12 cellular contexts compared by ENCODE assay signal in genomic region chr10:89115876-89116627, GRCh38.
DNase-seq lines count a peak whose midpoint lies in the region; ATAC-seq and TF ChIP-seq lines count a peak whose summit lies in the region.
"Had no signal": no experiment of that assay in that cellular context is flagged by ENCODE, and none has a peak within 500 bp of the region (broad histone marks: within the 10 kb centered on the region; RNA-seq: fewer than 3 reads in every experiment).

No MANE protein-coding gene starts in this region.

- ATAC-seq in HG03280 (IDR thresholded peaks at IDR 0.05; ENCODE audit: unreplicated experiment) (no peak), HG03175 (IDR thresholded peaks at IDR 0.05; ENCODE audit: unreplicated experiment) (no peak)

- no peaks in the 10 kb centered on the region for H3K9me3 ChIP-seq in mammary epithelial cell (replicated peaks; ENCODE audit: insufficient read depth, low read length)
- H3K9me3 ChIP-seq in esophagus muscularis mucosa, result no peaks in the 10 kb centered on the region

- H3K4me3 ChIP-seq in mammary epithelial cell (replicated peaks in 1 of 3; ENCODE audit: insufficient read depth in 1 of 3, low read depth in 2 of 3, low read length in 3 of 3) (no peak overlapping the region), esophagus muscularis mucosa (no peak overlapping the region)
- H3K4me3 ChIP-seq: neural progenitor cell had no signal

- DNase-seq in CD1c-positive myeloid dendritic cell (ENCODE audit: extremely low spot score), result peak; percentile 63
- DNase-seq in KBM-7, result peak; percentile 60
- peak; percentile 80 for DNase-seq in mammary epithelial cell
- peak; percentile 90 for DNase-seq in kidney tubule cell (ENCODE audit: low spot score)
- DNase-seq in activated naive CD4-positive, alpha-beta T cell treated with Interleukin-2 at 50 U/mL for 16 hours, result no peak
- no peak for DNase-seq in esophagus muscularis mucosa (ENCODE audit: extremely low spot score)
- DNase-seq: COR-L47; NCI-H1092; stimulated activated CD4-positive, alpha-beta T cell treated with anti-CD3 and anti-CD28 coated beads, Interleukin-4, amount 100 ng/mL, for 24 hours had no signal

- peak overlapping the region; percentile 50 for H3K4me2 ChIP-seq in mammary epithelial cell (ENCODE audit: insufficient read depth, low read depth, low read length)
- H3K4me2 ChIP-seq: neural progenitor cell had no signal

- dilution Hi-C loops in mammary epithelial cell (cut with HindIII; ENCODE audit: low sequenced_read_pairs), result loop anchor here (5.0 kb wide), 1 partner anchor 71 kb away; no protein-coding TSS in a partner anchor

- no TSS peak for BruUV-seq in mammary epithelial cell (replicated peaks; lab: Mats Ljungman, UMichigan)

- H4K20me1 ChIP-seq in mammary epithelial cell (ENCODE audit: insufficient read depth, low read length), result no peaks in the 10 kb centered on the region

- no peak overlapping the region for H3K9ac ChIP-seq in mammary epithelial cell (ENCODE audit: insufficient read depth, low read length)
- H3K9ac ChIP-seq: neural progenitor cell had no signal

- peak overlapping the region; percentile 46 for H2AFZ ChIP-seq in mammary epithelial cell (ENCODE audit: low read depth, low read length)
- H2AFZ ChIP-seq: neural progenitor cell had no signal

- in situ Hi-C loops in KBM-7 (cut with MboI; ENCODE audit: low pct_unique_long_range_greater_than_20kb, low sequenced_read_pairs) (no loop called here), mammary epithelial cell (cut with MboI; ENCODE audit: low sequenced_read_pairs in 2 of 2) (no loop called here)

- peaks cover 32% of the 10 kb centered on the region for H3K4me1 ChIP-seq in mammary epithelial cell (ENCODE audit: insufficient read depth, low read length)
- peaks cover 0 to 3% (median 0%) of the 10 kb centered on the region in 4 donors for H3K4me1 ChIP-seq in esophagus muscularis mucosa
- H3K4me1 ChIP-seq: neural progenitor cell had no signal

- TF ChIP-seq CTCF in mammary epithelial cell (conservative IDR thresholded peaks at IDR 0.05 in 1 of 2, IDR thresholded peaks at IDR 0.05 in 1 of 2; ENCODE audit: extremely low read depth in 1 of 2, insufficient read depth in 1 of 2, low read depth in 1 of 2, low read length in 2 of 2) (no peak), esophagus muscularis mucosa (IDR thresholded peaks at IDR 0.05) (no peak)

- CTCF ChIA-PET in mammary epithelial cell (lab: Charles Lee; ENCODE audit: low non-redundant PET), result no interaction called here

- H3K36me3 ChIP-seq in mammary epithelial cell (ENCODE audit: insufficient read depth, low read length) (no peaks in the 10 kb centered on the region), esophagus muscularis mucosa (no peaks in the 10 kb centered on the region)
- H3K36me3 ChIP-seq: neural progenitor cell had no signal

- TF ChIP-seq POLR2A in esophagus muscularis mucosa (IDR thresholded peaks at IDR 0.05; ENCODE audit: low read depth), result no peak

- intact Hi-C loops in mammary epithelial cell (cut with micrococcal nuclease) (loop anchor here (5.0 kb wide), 1 partner anchor 84 kb away; no protein-coding TSS in a partner anchor), esophagus muscularis mucosa (cut with DNase I) (no loop called here)

- H3K27ac ChIP-seq in mammary epithelial cell (ENCODE audit: insufficient read depth, low read depth, low read length) (no peak overlapping the region), esophagus muscularis mucosa (replicated peaks in 1 of 4) (no peak overlapping the region)
- H3K27ac ChIP-seq: neural progenitor cell had no signal

- TF ChIP-seq EP300 in esophagus muscularis mucosa (IDR thresholded peaks at IDR 0.05), result no peak

- H3K27me3 ChIP-seq in mammary epithelial cell (ENCODE audit: insufficient read depth, low read length) (no peaks in the 10 kb centered on the region), esophagus muscularis mucosa (no peaks in the 10 kb centered on the region)
- H3K27me3 ChIP-seq: neural progenitor cell had no signal

- no peaks in the 10 kb centered on the region for H3K79me2 ChIP-seq in mammary epithelial cell (ENCODE audit: insufficient read depth, low read length)

- WGBS in mammary epithelial cell (ENCODE audit: low coverage, missing lambda C conversion rate), result 89% methylated on average over 9 of the region's 9 CpGs
- 90% methylated on average over 9 of the region's 9 CpGs for WGBS in esophagus muscularis mucosa

Comparison
In these comparisons a context has a peak if more than half of its experiments do, and no peak if none do; other contexts are left out.
1. DNase-seq: peak in CD1c-positive myeloid dendritic cell (single experiment), KBM-7 (single experiment), mammary epithelial cell (single experiment) and kidney tubule cell (single experiment); none in activated naive CD4-positive, alpha-beta T cell treated with Interleukin-2 at 50 U/mL for 16 hours (single experiment) and esophagus muscularis mucosa (single experiment).